In the genomic region with DNA sequence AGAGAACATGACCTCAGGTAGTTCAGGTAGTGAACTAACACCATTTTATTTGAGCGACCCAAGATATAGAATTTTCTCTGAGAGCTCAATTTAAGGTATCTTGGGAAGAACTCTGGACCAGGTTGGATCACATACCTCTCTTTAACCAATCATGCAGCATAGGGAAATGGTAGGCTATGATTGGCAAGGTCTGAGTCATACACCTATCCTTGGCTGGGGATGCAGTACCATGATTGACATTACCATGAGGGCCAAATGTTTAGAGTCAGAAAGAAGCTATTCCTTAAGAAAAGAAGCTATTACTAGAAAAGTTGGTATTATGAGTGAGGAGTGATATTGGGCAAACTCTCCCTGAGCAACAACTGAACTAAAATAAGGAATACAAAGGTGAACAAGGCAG, we compare ENCODE assay signal across 27 cellular contexts.
"Had no signal": no experiment of that assay in that cellular context is flagged by ENCODE, and none has a peak within 500 bp of the region (broad histone marks: within the 10 kb centered on the region; RNA-seq: fewer than 3 reads in every experiment).

No MANE protein-coding gene starts in this region.

- ATAC-seq: stimulated activated effector memory CD8-positive, alpha-beta T cell treated with anti-CD3 and anti-CD28 coated beads, Interleukin-12 subunit alpha, Interleukin-12 subunit beta, amount 100 ng/mL, for 72 hours; stimulated activated memory B cell treated with anti-CD40 and anti-IgM and Interleukin-4, amounts not matched to agents 10 μg/mL and 1 μg/mL and 100 μg/mL, for 72 hours; stimulated activated naive B cell treated with anti-CD40 and anti-IgM and Interleukin-4, amounts not matched to agents 10 μg/mL and 1 μg/mL and 100 μg/mL, for 72 hours; stimulated activated naive CD8-positive, alpha-beta T cell treated with anti-CD3 and anti-CD28 coated beads, Interleukin-15, amount 100 ng/mL, for 72 hours; stimulated activated naive CD8-positive, alpha-beta T cell treated with anti-CD3 and anti-CD28 coated beads, Interleukin-15, Interleukin-2, amounts not matched to agents 100 U/mL and 50 U/mL, for 24 hours; upper lobe of right lung had no signal

- H3K27ac ChIP-seq: stomach, suprapubic skin, testis, thoracic aorta, thyroid gland, tibial artery, tibial nerve, transverse colon, upper lobe of left lung, upper lobe of right lung, uterus, vagina had no signal

- H3K4me1 ChIP-seq: stomach, suprapubic skin, testis, thyroid gland, tibial artery, tibial nerve, transverse colon, upper lobe of left lung, upper lobe of right lung, uterus, vagina had no signal

- FAIRE-seq: urothelium cell line had no signal

- DNase-seq: stimulated activated CD4-positive, alpha-beta T cell treated with anti-CD3 and anti-CD28 coated beads, Interleukin-2, amount 100 ng/mL, for 48 hours; stimulated activated CD4-positive, alpha-beta T cell treated with anti-CD3 and anti-CD28 coated beads, Interleukin-4, amount 100 ng/mL, for 1 hour; stimulated activated CD4-positive, alpha-beta T cell treated with anti-CD3 and anti-CD28 coated beads, Interleukin-4, amount 100 ng/mL, for 24 hours; stimulated activated CD4-positive, alpha-beta T cell treated with anti-CD3 and anti-CD28 coated beads, Interleukin-4, amount 100 ng/mL, for 4 hours; stimulated activated CD8-positive, alpha-beta memory T cell treated with anti-CD3 and anti-CD28 coated beads, Interleukin-4, amount 100 ng/mL, for 48 hours; stimulated activated naive B cell treated with anti-CD40 and anti-IgM and Interleukin-4, amounts not matched to agents 10 μg/mL and 1 μg/mL and 100 μg/mL, for 72 hours; stimulated activated naive CD4-positive, alpha-beta T cell; stimulated activated naive CD4-positive, alpha-beta T cell treated with Interleukin-2 at 50 U/mL for 16 hours; stimulated activated naive CD8-positive, alpha-beta T cell treated with anti-CD3 and anti-CD28 coated beads, Interleukin-15, amount 100 ng/mL, for 72 hours; stimulated activated naive CD8-positive, alpha-beta T cell treated with anti-CD3 and anti-CD28 coated beads, Interleukin-15, Interleukin-2, amounts not matched to agents 100 U/mL and 50 U/mL, for 24 hours; stomach; substantia nigra; testis; thyroid gland; tibial artery; transverse colon; trophoblast cell; upper lobe of left lung; upper lobe of right lung; uterus had no signal

- H3K27me3 ChIP-seq: stomach, suprapubic skin, testis, thyroid gland, tibial artery, tibial nerve, transverse colon, upper lobe of left lung, upper lobe of right lung, uterus, vagina had no signal

- H3K4me3 ChIP-seq: stomach, suprapubic skin, testis, thoracic aorta, thyroid gland, tibial artery, tibial nerve, transverse colon, upper lobe of left lung, upper lobe of right lung, uterus, vagina had no signal

- H3K36me3 ChIP-seq: stomach, suprapubic skin, thoracic aorta, thyroid gland, tibial artery, tibial nerve, transverse colon, upper lobe of left lung, upper lobe of right lung, uterus, vagina had no signal

- H3K9me3 ChIP-seq: stomach, suprapubic skin, testis, thoracic aorta, thyroid gland, tibial artery, tibial nerve, transverse colon, upper lobe of left lung, upper lobe of right lung, uterus, vagina had no signal
